In genomic region chr19:34985249-34986022, GRCh38 we compare ENCODE assay signal across 9 cellular contexts. TPM values are rescaled to one million over a fixed set of nuclear protein-coding genes. Genes with fewer than 3 reads are reported as not detected.
DNase-seq lines count a peak whose midpoint lies in the region; ATAC-seq, FAIRE-seq and TF ChIP-seq lines count a peak whose summit lies in the region.
"Had no signal": no experiment of that assay in that cellular context is flagged by ENCODE, and none has a peak within 500 bp of the region (broad histone marks: within the 10 kb centered on the region; RNA-seq: fewer than 3 reads in every experiment).

No MANE protein-coding gene starts in this region.

- H3K4me3 Mint-ChIP-seq in activated naive CD8-positive, alpha-beta T cell treated with anti-CD3 and anti-CD28 coated beads for 36 hours = peak overlapping the region; percentile 75

- H3K9me3 ChIP-seq in kidney (ENCODE audit: control insufficient read depth in 1 of 2, low read length in 2 of 2) = no peaks in the 10 kb centered on the region
- H3K9me3 ChIP-seq in tibial artery = no peaks in the 10 kb centered on the region

- H3K27ac ChIP-seq in kidney (ENCODE audit: low read depth in 2 of 2, low read length in 2 of 2) = peak overlapping the region; percentile 45 to 49
- no peak overlapping the region for H3K27ac ChIP-seq in tibial artery

- intact Hi-C loops in kidney (cut with DNase I) = no loop called here
- intact Hi-C loops in tibial artery (cut with DNase I; ENCODE audit: low total_unique reads) = no loop called here

- no peak for ATAC-seq in HG03135 (IDR thresholded peaks at IDR 0.05; ENCODE audit: unreplicated experiment)
- no peak for ATAC-seq in HG02678 (IDR thresholded peaks at IDR 0.05; ENCODE audit: unreplicated experiment)
- ATAC-seq in GM21723 (IDR thresholded peaks at IDR 0.05; ENCODE audit: unreplicated experiment) = no peak

- TF ChIP-seq CTCF in kidney (IDR thresholded peaks at IDR 0.05; ENCODE audit: borderline replicate concordance, extremely low read depth, insufficient read depth) (no peak), tibial artery (IDR thresholded peaks at IDR 0.05) (no peak)

- peaks cover 0 to 2% of the 10 kb centered on the region in 2 donors for H3K27me3 ChIP-seq in tibial artery

- H3K4me3 ChIP-seq in kidney (ENCODE audit: low read length in 2 of 2) = no peak overlapping the region
- H3K4me3 ChIP-seq in tibial artery = no peak overlapping the region

- no peak for FAIRE-seq in kidney (lab: Jason Lieb, UNC)

- H3K36me3 ChIP-seq in kidney (ENCODE audit: control insufficient read depth in 1 of 2, insufficient read depth in 2 of 2, low read length in 2 of 2) (no peaks in the 10 kb centered on the region), tibial artery (no peaks in the 10 kb centered on the region)

- peaks cover 11% of the 10 kb centered on the region for H3K36me3 Mint-ChIP-seq in activated naive CD8-positive, alpha-beta T cell treated with anti-CD3 and anti-CD28 coated beads for 36 hours

- peaks cover 39% of the 10 kb centered on the region for H3K4me1 Mint-ChIP-seq in activated naive CD8-positive, alpha-beta T cell treated with anti-CD3 and anti-CD28 coated beads for 36 hours

- peak; percentile 43 for DNase-seq in activated CD4-positive, alpha-beta T cell treated with anti-CD3 and anti-CD28 coated beads for 48 hours
- DNase-seq in activated CD4-positive, alpha-beta T cell treated with anti-CD3 and anti-CD28 coated beads for 4 hours = no peak
- no peak for DNase-seq in activated naive CD8-positive, alpha-beta T cell treated with anti-CD3 and anti-CD28 coated beads for 36 hours
- peak; percentile 76 for DNase-seq in kidney
- peak; percentile 54 to 64 for DNase-seq in tibial artery
- DNase-seq: NCI-H2227 treated with DMSO at 0.1 percent for 48 hours had no signal

- H3K4me1 ChIP-seq in kidney (ENCODE audit: control insufficient read depth in 1 of 2, insufficient read depth in 1 of 2, low read depth in 1 of 2, low read length in 2 of 2) (no peaks in the 10 kb centered on the region), tibial artery (no peaks in the 10 kb centered on the region)

- H3K27me3 Mint-ChIP-seq in activated naive CD8-positive, alpha-beta T cell treated with anti-CD3 and anti-CD28 coated beads for 36 hours = no peaks in the 10 kb centered on the region

- H3K27ac Mint-ChIP-seq in activated naive CD8-positive, alpha-beta T cell treated with anti-CD3 and anti-CD28 coated beads for 36 hours = peak overlapping the region; percentile 89

- peaks cover 6% of the 10 kb centered on the region for H3K9me3 Mint-ChIP-seq in activated naive CD8-positive, alpha-beta T cell treated with anti-CD3 and anti-CD28 coated beads for 36 hours

- no peak overlapping the region for H3K9ac ChIP-seq in kidney (ENCODE audit: low read length in 2 of 2)

RNA-seq across cellular contexts. Expression of gene GRAMD1A, which starts 14.7 kb away (rescaled TPM):
- 100 to 1,000 TPM; 135 to 140 TPM for total RNA-seq in activated naive CD8-positive, alpha-beta T cell treated with anti-CD3 and anti-CD28 coated beads for 36 hours
- total RNA-seq in kidney = 87.3 TPM
- polyA plus RNA-seq in kidney (ENCODE audit: insufficient read depth, low read depth, low replicate concordance) = 29.8 TPM

RNA-seq across cellular contexts. Expression of gene ZNF792, which starts 21.4 kb away (rescaled TPM):
- total RNA-seq in activated naive CD8-positive, alpha-beta T cell treated with anti-CD3 and anti-CD28 coated beads for 36 hours = 1 to 10 TPM; 3.4 to 4.6 TPM
- total RNA-seq in kidney = 9.1 TPM
- polyA plus RNA-seq in kidney (ENCODE audit: insufficient read depth, low read depth, low replicate concordance) = 2.0 TPM

RNA-seq across cellular contexts. Expression of gene SCN1B, which starts 44.8 kb away (rescaled TPM):
- under 1 TPM; 0.45 to 0.98 TPM for total RNA-seq in activated naive CD8-positive, alpha-beta T cell treated with anti-CD3 and anti-CD28 coated beads for 36 hours
- total RNA-seq in kidney = 24.1 TPM
- 9.6 TPM for polyA plus RNA-seq in kidney (ENCODE audit: insufficient read depth, low read depth, low replicate concordance)

RNA-seq across cellular contexts. Expression of gene HPN, which starts 56.1 kb away (rescaled TPM):
- under 1 TPM in 1 of 2 experiments, not detected in 1; 0.31 TPM for total RNA-seq in activated naive CD8-positive, alpha-beta T cell treated with anti-CD3 and anti-CD28 coated beads for 36 hours
- 134 TPM for total RNA-seq in kidney
- polyA plus RNA-seq in kidney (ENCODE audit: insufficient read depth, low read depth, low replicate concordance) = 331 TPM

RNA-seq across cellular contexts. Expression of gene ZNF30, which starts 58.7 kb away (rescaled TPM):
- total RNA-seq in activated naive CD8-positive, alpha-beta T cell treated with anti-CD3 and anti-CD28 coated beads for 36 hours = 1 to 10 TPM; 4.4 to 5.6 TPM
- 3.5 TPM for total RNA-seq in kidney
- 3.1 TPM for polyA plus RNA-seq in kidney (ENCODE audit: insufficient read depth, low read depth, low replicate concordance)

Comparison
In these comparisons a context has a peak if more than half of its experiments do, and no peak if none do; other contexts are left out.
1. DNase-seq: peak in activated CD4-positive, alpha-beta T cell treated with anti-CD3 and anti-CD28 coated beads for 48 hours (single experiment), kidney (single experiment) and tibial artery (2 of 2); none in activated CD4-positive, alpha-beta T cell treated with anti-CD3 and anti-CD28 coated beads for 4 hours (0 of 2) and activated naive CD8-positive, alpha-beta T cell treated with anti-CD3 and anti-CD28 coated beads for 36 hours (single experiment).
2. H3K27ac ChIP-seq: peak in kidney (2 of 2); none in tibial artery (0 of 2).
3. RNA of gene SCN1B, which starts 44.8 kb away (total RNA-seq): 24.1 TPM in kidney (single experiment); 0.45 to 0.98 TPM in activated naive CD8-positive, alpha-beta T cell treated with anti-CD3 and anti-CD28 coated beads for 36 hours; every median in the first group is over 10 times any median in the second.